ENCODE assay signal across 25 cellular contexts in genomic region chr18:9648431-9649163, GRCh38. TPM values are rescaled to one million over a fixed set of nuclear protein-coding genes. Genes with fewer than 3 reads are reported as not detected.
A peak's percentile ranks its signal among the peaks of the same experiment; 100 is the strongest.
DNase-seq lines count a peak whose midpoint lies in the region; ATAC-seq and TF ChIP-seq lines count a peak whose summit lies in the region.
"Had no signal": no experiment of that assay in that cellular context is flagged by ENCODE, and none has a peak within 500 bp of the region (broad histone marks: within the 10 kb centered on the region; RNA-seq: fewer than 3 reads in every experiment).

No MANE protein-coding gene starts in this region.

- H3K27me3 ChIP-seq in Caco-2 (replicated peaks; ENCODE audit: control insufficient read depth, insufficient read depth, low read length) (no peaks in the 10 kb centered on the region), SJSA1 (replicated peaks) (no peaks in the 10 kb centered on the region), foreskin keratinocyte (no peaks in the 10 kb centered on the region)
- H3K27me3 ChIP-seq: thyroid gland had no signal

- no peaks in the 10 kb centered on the region for H3K36me3 ChIP-seq in Caco-2 (ENCODE audit: control insufficient read depth, insufficient read depth, low read length)
- no peaks in the 10 kb centered on the region for H3K36me3 ChIP-seq in SJSA1
- H3K36me3 ChIP-seq: thyroid gland had no signal

- H3K4me3 ChIP-seq in Caco-2 (ENCODE audit: low read depth, low read length) (no peak overlapping the region), SJSA1 (no peak overlapping the region)
- H3K4me3 ChIP-seq: thyroid gland had no signal

- intact Hi-C loops in Caco-2 (cut with micrococcal nuclease; ENCODE audit: unreplicated experiment) = no loop called here
- intact Hi-C loops in posterior cingulate gyrus (cut with DNase I) = loop anchor here (2.0 kb wide), 1 partner anchor 78 kb away; no protein-coding TSS in a partner anchor

- H3K4me1 ChIP-seq in Caco-2 (peaks cover 25% of the 10 kb centered on the region), SJSA1 (replicated peaks) (peaks cover 45% of the 10 kb centered on the region), foreskin keratinocyte (peaks cover 32% of the 10 kb centered on the region)

- H3K4me3 Mint-ChIP-seq in Caco-2 (ENCODE audit: unreplicated experiment) = no peak overlapping the region
- H3K4me3 Mint-ChIP-seq: activated CD4-positive, alpha-beta memory T cell treated with anti-CD3 and anti-CD28 coated beads for 36 hours; natural killer cell had no signal

- H3K27ac ChIP-seq in SJSA1 = peak overlapping the region; percentile 55
- peak overlapping the region; percentile 98 for H3K27ac ChIP-seq in foreskin keratinocyte
- H3K27ac ChIP-seq: C4-2B, thyroid gland had no signal

- CTCF ChIA-PET in Caco-2 (lab: Charles Lee) = no interaction called here

- H3K27ac Mint-ChIP-seq in Caco-2 (ENCODE audit: unreplicated experiment) = peak overlapping the region; percentile 61
- H3K27ac Mint-ChIP-seq: activated CD4-positive, alpha-beta memory T cell treated with anti-CD3 and anti-CD28 coated beads for 36 hours; natural killer cell had no signal

- no peak for TF ChIP-seq CTCF in Caco-2 (IDR thresholded peaks at IDR 0.05; ENCODE audit: insufficient read depth in 1 of 2, low read depth in 1 of 2, low read length in 1 of 2, severe bottlenecking in 1 of 2, unreplicated experiment in 1 of 2)
- TF ChIP-seq CTCF in foreskin keratinocyte (conservative IDR thresholded peaks at IDR 0.05) = no peak

- H3K4me1 Mint-ChIP-seq in Caco-2 (ENCODE audit: low read depth, unreplicated experiment) = peaks cover 17% of the 10 kb centered on the region
- H3K4me1 Mint-ChIP-seq: natural killer cell had no signal

- no peaks in the 10 kb centered on the region for H3K9me3 Mint-ChIP-seq in Caco-2 (ENCODE audit: unreplicated experiment)
- H3K9me3 Mint-ChIP-seq: activated CD4-positive, alpha-beta memory T cell treated with anti-CD3 and anti-CD28 coated beads for 36 hours; natural killer cell had no signal

- DNase-seq in Caco-2 = no peak
- DNase-seq in SJSA1 (ENCODE audit: low read depth in 1 of 2, low spot score in 2 of 2) = no peak
- peak; percentile 95 to 98 for DNase-seq in foreskin keratinocyte
- DNase-seq in NCI-H524 (lab: John Stamatoyannopoulos, UW) = no peak
- DNase-seq in NCI-H2029 (lab: John Stamatoyannopoulos, UW) = no peak
- no peak for DNase-seq in posterior cingulate gyrus
- DNase-seq: activated CD4-positive, alpha-beta memory T cell treated with anti-CD3 and anti-CD28 coated beads for 36 hours; activated CD4-positive, CD25-positive, alpha-beta regulatory T cell; activated naive CD4-positive, alpha-beta T cell; activated T-cell treated with anti-CD3 and anti-CD28 coated beads, Interleukin-2, amount 50 U/mL, for 1 hour; cerebellar nuclear complex; GDM1; left cardiac atrium; mesendoderm; natural killer cell; NCI-H1436 treated with DMSO at 0.1 percent for 48 hours; NCI-H2171; OCI-M1; stimulated activated CD4-positive, alpha-beta T cell treated with anti-CD3 and anti-CD28 coated beads, Interleukin-2, amount 100 ng/mL, for 24 hours; stimulated activated naive CD8-positive, alpha-beta T cell treated with anti-CD3 and anti-CD28 coated beads, Interleukin-15, Interleukin-2, amounts not matched to agents 100 U/mL and 50 U/mL, for 24 hours; T1000; thyroid gland had no signal

- H3K27me3 Mint-ChIP-seq in Caco-2 (ENCODE audit: insufficient read depth, unreplicated experiment) = no peaks in the 10 kb centered on the region
- H3K27me3 Mint-ChIP-seq: activated CD4-positive, alpha-beta memory T cell treated with anti-CD3 and anti-CD28 coated beads for 36 hours had no signal

- H3K9me3 ChIP-seq in Caco-2 = no peaks in the 10 kb centered on the region
- no peaks in the 10 kb centered on the region for H3K9me3 ChIP-seq in SJSA1 (replicated peaks)
- H3K9me3 ChIP-seq: thyroid gland had no signal

- no TSS peak for BruUV-seq in Caco-2 (replicated peaks; lab: Mats Ljungman, UMichigan)

- ATAC-seq in GM21717 (IDR thresholded peaks at IDR 0.05; ENCODE audit: unreplicated experiment) (peak; percentile 56), foreskin keratinocyte (peak; percentile 86), GM21515 (IDR thresholded peaks at IDR 0.05; ENCODE audit: unreplicated experiment) (no peak)
- ATAC-seq: left cardiac atrium; natural killer cell; stimulated activated naive CD8-positive, alpha-beta T cell treated with anti-CD3 and anti-CD28 coated beads, Interleukin-15, Interleukin-2, amounts not matched to agents 100 U/mL and 50 U/mL, for 24 hours had no signal

- no peaks in the 10 kb centered on the region for H3K36me3 Mint-ChIP-seq in Caco-2 (ENCODE audit: insufficient read depth, unreplicated experiment)
- H3K36me3 Mint-ChIP-seq: activated CD4-positive, alpha-beta memory T cell treated with anti-CD3 and anti-CD28 coated beads for 36 hours; natural killer cell had no signal

- POLR2A ChIA-PET in Caco-2 (lab: Charles Lee) = no interaction called here

RNA-seq across cellular contexts. Expression of gene PPP4R1, which starts 34.2 kb away (rescaled TPM):
- total RNA-seq in Caco-2 (2022) (91.4 and 96.6 TPM in 2 replicates), foreskin keratinocyte (142 and 147 TPM in 2 replicates)
- 118 and 130 TPM in 2 replicates for total RNA-seq in SJSA1 (2014; rRNA removed; shearing (Covaris generic))
- polyA plus RNA-seq in foreskin keratinocyte = 53.3 and 58.5 TPM in 2 replicates

RNA-seq across cellular contexts. Expression of gene RAB31, which starts 59.5 kb away (rescaled TPM):
- total RNA-seq in Caco-2 (2022) = 9.5 and 14.5 TPM in 2 replicates
- 58.9 and 72.2 TPM in 2 replicates for total RNA-seq in SJSA1 (2014; rRNA removed; shearing (Covaris generic))
- total RNA-seq in foreskin keratinocyte = 35.2 and 51.7 TPM in 2 replicates
- 19.1 and 23.9 TPM in 2 replicates for polyA plus RNA-seq in foreskin keratinocyte

Comparison
In these comparisons a context has a peak if more than half of its experiments do, and no peak if none do; other contexts are left out.
1. DNase-seq: peak in foreskin keratinocyte (2 of 2); none in Caco-2 (0 of 2), SJSA1 (0 of 2), NCI-H524 (0 of 2), NCI-H2029 (single experiment) and posterior cingulate gyrus (0 of 10).